Comparison of ENCODE assay signal across 9 cellular contexts in the genomic region with DNA sequence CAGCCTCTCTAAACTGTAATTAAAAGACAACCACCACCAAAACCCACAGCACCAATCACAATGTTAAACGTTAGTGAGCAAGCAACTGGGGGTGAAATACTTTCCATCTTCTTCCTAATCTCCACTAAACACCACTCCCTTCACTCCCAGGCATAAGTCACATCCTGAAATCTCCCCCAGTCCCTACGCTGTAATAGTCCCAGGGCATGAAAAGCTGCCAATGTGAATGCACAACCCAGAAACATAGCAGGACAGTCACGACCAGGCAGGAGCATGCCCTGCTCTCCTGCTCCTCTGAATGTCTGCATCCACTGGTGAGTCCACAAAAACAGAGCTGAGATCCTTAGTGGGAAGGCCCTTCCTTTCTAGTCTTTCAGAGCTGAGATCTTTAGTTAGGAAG.
DNase-seq lines count a peak whose midpoint lies in the region; ATAC-seq and TF ChIP-seq lines count a peak whose summit lies in the region.
"Had no signal": no experiment of that assay in that cellular context is flagged by ENCODE, and none has a peak within 500 bp of the region (broad histone marks: within the 10 kb centered on the region; RNA-seq: fewer than 3 reads in every experiment).

No MANE protein-coding gene starts in this region.

- TF ChIP-seq CTCF in tibial artery (IDR thresholded peaks at IDR 0.05), result no peak
- TF ChIP-seq CTCF in gastrocnemius medialis (IDR thresholded peaks at IDR 0.05 in 4 of 5, conservative IDR thresholded peaks at IDR 0.05 in 1 of 5), result no peak

- no peaks in the 10 kb centered on the region for H3K36me3 ChIP-seq in tibial artery
- H3K36me3 ChIP-seq in gastrocnemius medialis, result no peaks in the 10 kb centered on the region

- no peaks in the 10 kb centered on the region for H3K9me3 ChIP-seq in tibial artery
- no peaks in the 10 kb centered on the region for H3K9me3 ChIP-seq in gastrocnemius medialis

- ATAC-seq in GM21786 (IDR thresholded peaks at IDR 0.05; ENCODE audit: unreplicated experiment) (no peak), gastrocnemius medialis (no peak)

- H3K27me3 ChIP-seq in tibial artery (no peaks in the 10 kb centered on the region), gastrocnemius medialis (no peaks in the 10 kb centered on the region)

- in situ Hi-C loops in gastrocnemius medialis (cut with MboI; ENCODE audit: low sequenced_read_pairs in 4 of 4), result no loop called here

- H3K4me3 ChIP-seq in tibial artery (no peak overlapping the region), gastrocnemius medialis (no peak overlapping the region)

- peak; percentile 7 for DNase-seq in HK-2 (ENCODE audit: unreplicated experiment)
- DNase-seq in amniotic epithelial cell (ENCODE audit: low read depth), result peak; percentile 60
- DNase-seq in iris pigment epithelial cell (ENCODE audit: low read depth), result peak; percentile 55
- no peak for DNase-seq in tibial artery
- no peak for DNase-seq in gastrocnemius medialis
- no peak for DNase-seq in DMS79 (lab: John Stamatoyannopoulos, UW)
- DNase-seq: activated CD4-positive, alpha-beta T cell treated with anti-CD3 and anti-CD28 coated beads, Interleukin-2, amount 10 ng/mL, durations not matched to agents 24 days and 14 days; GF-D8 had no signal

- H3K4me1 ChIP-seq in tibial artery (peaks cover 0 to 27% (median 21%) of the 10 kb centered on the region in 4 donors), gastrocnemius medialis (peaks cover 23 to 29% of the 10 kb centered on the region in 2 donors)

- H3K27ac ChIP-seq in tibial artery (peak overlapping the region; percentile 61 to 67), gastrocnemius medialis (peak overlapping the region in 1 of 4 donors; percentile 50)

- intact Hi-C loops in tibial artery (cut with DNase I; ENCODE audit: low total_unique reads) (no loop called here), gastrocnemius medialis (cut with DNase I; ENCODE audit: low total_unique reads) (no loop called here)

- TF ChIP-seq POLR2A in gastrocnemius medialis (IDR thresholded peaks at IDR 0.05), result no peak

Comparison
In these comparisons a context has a peak if more than half of its experiments do, and no peak if none do; other contexts are left out.
1. DNase-seq: peak in HK-2 (single experiment), amniotic epithelial cell (single experiment) and iris pigment epithelial cell (single experiment); none in tibial artery (0 of 2), gastrocnemius medialis (0 of 2) and DMS79 (single experiment).